In genomic region chr2:28150211-28150879, GRCh38 we compare ENCODE assay signal across 18 cellular contexts.
DNase-seq lines count a peak whose midpoint lies in the region; ATAC-seq and TF ChIP-seq lines count a peak whose summit lies in the region.
"Had no signal": no experiment of that assay in that cellular context is flagged by ENCODE, and none has a peak within 500 bp of the region (broad histone marks: within the 10 kb centered on the region; RNA-seq: fewer than 3 reads in every experiment).

No MANE protein-coding gene starts in this region.

- no peaks in the 10 kb centered on the region for H3K27me3 Mint-ChIP-seq in nephron (ENCODE audit: low read depth)

- no peaks in the 10 kb centered on the region for H3K4me1 ChIP-seq in upper lobe of right lung
- H3K4me1 ChIP-seq: BE2C had no signal

- no peaks in the 10 kb centered on the region for H3K27me3 ChIP-seq in upper lobe of right lung
- H3K27me3 ChIP-seq: BE2C, SJSA1 had no signal

- no peak overlapping the region for H3K4me3 Mint-ChIP-seq in nephron

- intact Hi-C loops in upper lobe of right lung (cut with DNase I): no loop called here

- H3K36me3 ChIP-seq in upper lobe of right lung: no peaks in the 10 kb centered on the region
- H3K36me3 ChIP-seq: BE2C, SJSA1 had no signal

- H3K9me3 Mint-ChIP-seq in nephron: peaks cover 6% of the 10 kb centered on the region

- H3K27ac ChIP-seq in upper lobe of right lung: no peak overlapping the region
- H3K27ac ChIP-seq: SJSA1 had no signal

- no peaks in the 10 kb centered on the region for H3K9me3 ChIP-seq in upper lobe of right lung
- H3K9me3 ChIP-seq: BE2C, SJSA1 had no signal

- H3K36me3 Mint-ChIP-seq in nephron (ENCODE audit: low read depth): peaks cover 7% of the 10 kb centered on the region

- H3K4me1 Mint-ChIP-seq in nephron: peaks cover 10% of the 10 kb centered on the region

- POLR2A ChIA-PET in HEK293T (lab: Yijun Ruan, JAX): no interaction called here

- H3K4me3 ChIP-seq in fibroblast of the aortic adventitia (ENCODE audit: low read depth, low read length): no peak overlapping the region
- H3K4me3 ChIP-seq in upper lobe of right lung: no peak overlapping the region
- H3K4me3 ChIP-seq: K562, SJSA1 had no signal

- TF ChIP-seq CTCF in fibroblast of the aortic adventitia (IDR thresholded peaks at IDR 0.05; ENCODE audit: insufficient read depth, low read length) (no peak), nephron (IDR thresholded peaks at IDR 0.05; ENCODE audit: unreplicated experiment in 3 of 3) (no peak), upper lobe of right lung (IDR thresholded peaks at IDR 0.05) (no peak)

- H3K27ac Mint-ChIP-seq in nephron: peak overlapping the region in 2 of 3 experiments; percentile 75 to 77

- ATAC-seq in upper lobe of right lung (peak; percentile 77), HG03565 (IDR thresholded peaks at IDR 0.05; ENCODE audit: unreplicated experiment) (no peak)
- ATAC-seq: K562 had no signal

- DNase-seq in dermis blood vessel endothelial cell (peak; percentile 52), fibroblast of the aortic adventitia (ENCODE audit: low read depth) (peak; percentile 14), upper lobe of right lung (no peak), HEK293T (ENCODE audit: extremely low spot score) (no peak), NCI-H2029 (lab: John Stamatoyannopoulos, UW) (no peak)
- DNase-seq: BE2C, EL, MM.1S, NCI-H1048, NCI-H1417 treated with DMSO at 0.1 percent for 48 hours, NCI-H1930, NCI-H2171, NCI-H345, OCI-M1 had no signal

- CTCF ChIA-PET in HEK293T (lab: Yijun Ruan, JAX): no interaction called here

TF ChIP-seq in HEK293T, 16 proteins besides CTCF, POLR2A, EP300 and RAD21:
- no peak for TF ChIP-seq SUZ12 (IDR thresholded peaks at IDR 0.05)
- TF ChIP-seq ARNT (IDR thresholded peaks at IDR 0.05): no peak
- no peak for TF ChIP-seq CTBP1 (IDR thresholded peaks at IDR 0.05; ENCODE audit: borderline replicate concordance)
- no peak for TF ChIP-seq TARDBP (IDR thresholded peaks at IDR 0.05)
- TF ChIP-seq SP1 (IDR thresholded peaks at IDR 0.05): no peak
- no peak for TF ChIP-seq HDGF (IDR thresholded peaks at IDR 0.05; ENCODE audit: borderline replicate concordance)
- TF ChIP-seq NFRKB (IDR thresholded peaks at IDR 0.05): no peak
- no peak for TF ChIP-seq ELF4 (IDR thresholded peaks at IDR 0.05)
- TF ChIP-seq L3MBTL2 (conservative IDR thresholded peaks at IDR 0.05): no peak
- TF ChIP-seq FOXK2 (IDR thresholded peaks at IDR 0.05): no peak
- TF ChIP-seq LEF1 (IDR thresholded peaks at IDR 0.05; ENCODE audit: borderline replicate concordance): no peak
- TF ChIP-seq BHLHE40 (IDR thresholded peaks at IDR 0.05; ENCODE audit: borderline replicate concordance): no peak

Comparison
In these comparisons a context has a peak if more than half of its experiments do, and no peak if none do; other contexts are left out.
1. DNase-seq: peak in dermis blood vessel endothelial cell (single experiment) and fibroblast of the aortic adventitia (single experiment); none in upper lobe of right lung (single experiment), HEK293T (single experiment) and NCI-H2029 (single experiment).